In genomic region chr6:34986845-34987246, GRCh38 we compare ENCODE assay signal across 9 cellular contexts.
DNase-seq lines count a peak whose midpoint lies in the region; ATAC-seq and TF ChIP-seq lines count a peak whose summit lies in the region.
"Had no signal": no experiment of that assay in that cellular context is flagged by ENCODE, and none has a peak within 500 bp of the region (broad histone marks: within the 10 kb centered on the region; RNA-seq: fewer than 3 reads in every experiment).

No MANE protein-coding gene starts in this region.

- no peak overlapping the region for H3K27ac Mint-ChIP-seq in activated T-helper 2 cell treated with anti-CD3 and anti-CD28 coated beads, Interferon-gamma antibody, Interleukin-2, Interleukin-4, amounts not matched to agents 10 μg/mL and 5 μg/mL and 100 μg/mL, durations not matched to agents 14 hours and 24 hours and 36 hours
- H3K27ac Mint-ChIP-seq: T-helper 1 cell treated with Interleukin-12 subunit alpha and Interleukin-12 subunit beta and Interleukin-4 antibody, amounts not matched to agents 30 μg/mL and 1 μg/mL, for 36 hours had no signal

- H3K9me3 Mint-ChIP-seq in activated T-helper 2 cell treated with anti-CD3 and anti-CD28 coated beads, Interferon-gamma antibody, Interleukin-2, Interleukin-4, amounts not matched to agents 10 μg/mL and 5 μg/mL and 100 μg/mL, durations not matched to agents 14 hours and 24 hours and 36 hours: no peaks in the 10 kb centered on the region
- H3K9me3 Mint-ChIP-seq: T-helper 1 cell treated with Interleukin-12 subunit alpha and Interleukin-12 subunit beta and Interleukin-4 antibody, amounts not matched to agents 30 μg/mL and 1 μg/mL, for 36 hours had no signal

- H3F3A ChIP-seq in Loucy (ENCODE audit: low read depth): no peaks in the 10 kb centered on the region

- H3K4me2 ChIP-seq in Loucy (ENCODE audit: low read depth, low read length, poor library complexity, severe bottlenecking): no peak overlapping the region

- H3K27ac ChIP-seq in foreskin keratinocyte: no peak overlapping the region
- H3K27ac ChIP-seq in testis: peak overlapping the region; percentile 9 to 60

- no peaks in the 10 kb centered on the region for H3K79me2 ChIP-seq in Loucy (ENCODE audit: insufficient read depth, low read length)

- no peak overlapping the region for H3K4me3 ChIP-seq in Loucy (ENCODE audit: low read length, poor library complexity, severe bottlenecking)
- H3K4me3 ChIP-seq in testis: no peak overlapping the region

- H2AFZ ChIP-seq in Loucy (ENCODE audit: low read length): no peak overlapping the region

- no peaks in the 10 kb centered on the region for H3K4me1 Mint-ChIP-seq in activated T-helper 2 cell treated with anti-CD3 and anti-CD28 coated beads, Interferon-gamma antibody, Interleukin-2, Interleukin-4, amounts not matched to agents 10 μg/mL and 5 μg/mL and 100 μg/mL, durations not matched to agents 14 hours and 24 hours and 36 hours (ENCODE audit: low read depth)

- WGBS in testis, 2 donors: 17 to 28% methylated on average over 3 of the region's 3 CpGs

- TF ChIP-seq POLR2A in testis (IDR thresholded peaks at IDR 0.05): no peak

- H3K27me3 Mint-ChIP-seq in activated T-helper 2 cell treated with anti-CD3 and anti-CD28 coated beads, Interferon-gamma antibody, Interleukin-2, Interleukin-4, amounts not matched to agents 10 μg/mL and 5 μg/mL and 100 μg/mL, durations not matched to agents 14 hours and 24 hours and 36 hours (ENCODE audit: low read depth): no peaks in the 10 kb centered on the region

- peaks cover 58% of the 10 kb centered on the region; the same call in 1 of the 2 replicates for H3K36me3 ChIP-seq in Loucy (ENCODE audit: insufficient read depth, low read length)
- H3K36me3 ChIP-seq in testis (ENCODE audit: low read depth, missing control alignments): no peaks in the 10 kb centered on the region

- peak; percentile 33 for DNase-seq in DMS114 treated with DMSO at 0.1 percent for 48 hours (lab: John Stamatoyannopoulos, UW; ENCODE audit: unreplicated experiment)
- DNase-seq in RPMI8226: peak; percentile 52
- peak; percentile 40 for DNase-seq in activated T-helper 2 cell treated with anti-CD3 and anti-CD28 coated beads, Interferon-gamma antibody, Interleukin-2, Interleukin-4, amounts not matched to agents 10 μg/mL and 5 μg/mL and 100 μg/mL, durations not matched to agents 14 hours and 24 hours and 36 hours (ENCODE audit: low spot score)
- peak; percentile 9 to 44 for DNase-seq in foreskin keratinocyte
- DNase-seq in non-pigmented ciliary epithelial cell (ENCODE audit: low read depth): peak; percentile 51
- DNase-seq in testis: peak; percentile 75

- intact Hi-C loops in activated T-helper 2 cell treated with anti-CD3 and anti-CD28 coated beads, Interferon-gamma antibody, Interleukin-2, Interleukin-4, amounts not matched to agents 10 μg/mL and 5 μg/mL and 100 μg/mL, durations not matched to agents 14 hours and 24 hours and 36 hours (cut with micrococcal nuclease): loop anchor here (1.0 to 2.0 kb wide), 3 partner anchors 153 to 254 kb away; no protein-coding TSS in a partner anchor
- intact Hi-C loops in testis (cut with DNase I; ENCODE audit: low total_unique reads): loop anchor here (2.0 to 10.0 kb wide), 2 partner anchors 154 to 258 kb away; partner anchors contain the start of gene TCP11

- H3K27me3 ChIP-seq in Loucy (ENCODE audit: insufficient read depth, low read length, poor library complexity, severe bottlenecking): no peaks in the 10 kb centered on the region
- H3K27me3 ChIP-seq in foreskin keratinocyte: no peaks in the 10 kb centered on the region
- no peaks in the 10 kb centered on the region for H3K27me3 ChIP-seq in testis

- peak; percentile 25 for ATAC-seq in foreskin keratinocyte
- ATAC-seq in GM21390 (IDR thresholded peaks at IDR 0.05; ENCODE audit: unreplicated experiment): no peak

- H3K36me3 Mint-ChIP-seq in activated T-helper 2 cell treated with anti-CD3 and anti-CD28 coated beads, Interferon-gamma antibody, Interleukin-2, Interleukin-4, amounts not matched to agents 10 μg/mL and 5 μg/mL and 100 μg/mL, durations not matched to agents 14 hours and 24 hours and 36 hours (ENCODE audit: low read depth): peaks cover 6% of the 10 kb centered on the region

- H3K4me3 Mint-ChIP-seq in activated T-helper 2 cell treated with anti-CD3 and anti-CD28 coated beads, Interferon-gamma antibody, Interleukin-2, Interleukin-4, amounts not matched to agents 10 μg/mL and 5 μg/mL and 100 μg/mL, durations not matched to agents 14 hours and 24 hours and 36 hours (ENCODE audit: low read depth): no peak overlapping the region
- H3K4me3 Mint-ChIP-seq: T-helper 1 cell treated with Interleukin-12 subunit alpha and Interleukin-12 subunit beta and Interleukin-4 antibody, amounts not matched to agents 30 μg/mL and 1 μg/mL, for 36 hours had no signal

- H3K9me3 ChIP-seq in Loucy (ENCODE audit: insufficient read depth, low read depth, low read length) (no peaks in the 10 kb centered on the region), testis (no peaks in the 10 kb centered on the region)

- no peaks in the 10 kb centered on the region for H3K9me2 ChIP-seq in Loucy (replicated peaks; ENCODE audit: low read depth, low read length)

- no peaks in the 10 kb centered on the region for H4K20me1 ChIP-seq in Loucy (ENCODE audit: insufficient read depth, low read length, poor library complexity, severe bottlenecking)

- no peak overlapping the region for H3K9ac ChIP-seq in Loucy (ENCODE audit: low read depth, low read length, poor library complexity, severe bottlenecking)

- H3K4me1 ChIP-seq in Loucy (ENCODE audit: insufficient read depth, low read length, poor library complexity, severe bottlenecking) (peaks cover 8% of the 10 kb centered on the region), foreskin keratinocyte (no peaks in the 10 kb centered on the region), testis (peaks cover 19% of the 10 kb centered on the region)

- TF ChIP-seq CTCF in Loucy (conservative IDR thresholded peaks at IDR 0.05; ENCODE audit: low read length): peak; percentile 92
- TF ChIP-seq CTCF in foreskin keratinocyte (conservative IDR thresholded peaks at IDR 0.05): peak; percentile 91
- TF ChIP-seq CTCF in testis (IDR thresholded peaks at IDR 0.05): peak; percentile 88 to 92 (median 90)
